In the genomic region with DNA sequence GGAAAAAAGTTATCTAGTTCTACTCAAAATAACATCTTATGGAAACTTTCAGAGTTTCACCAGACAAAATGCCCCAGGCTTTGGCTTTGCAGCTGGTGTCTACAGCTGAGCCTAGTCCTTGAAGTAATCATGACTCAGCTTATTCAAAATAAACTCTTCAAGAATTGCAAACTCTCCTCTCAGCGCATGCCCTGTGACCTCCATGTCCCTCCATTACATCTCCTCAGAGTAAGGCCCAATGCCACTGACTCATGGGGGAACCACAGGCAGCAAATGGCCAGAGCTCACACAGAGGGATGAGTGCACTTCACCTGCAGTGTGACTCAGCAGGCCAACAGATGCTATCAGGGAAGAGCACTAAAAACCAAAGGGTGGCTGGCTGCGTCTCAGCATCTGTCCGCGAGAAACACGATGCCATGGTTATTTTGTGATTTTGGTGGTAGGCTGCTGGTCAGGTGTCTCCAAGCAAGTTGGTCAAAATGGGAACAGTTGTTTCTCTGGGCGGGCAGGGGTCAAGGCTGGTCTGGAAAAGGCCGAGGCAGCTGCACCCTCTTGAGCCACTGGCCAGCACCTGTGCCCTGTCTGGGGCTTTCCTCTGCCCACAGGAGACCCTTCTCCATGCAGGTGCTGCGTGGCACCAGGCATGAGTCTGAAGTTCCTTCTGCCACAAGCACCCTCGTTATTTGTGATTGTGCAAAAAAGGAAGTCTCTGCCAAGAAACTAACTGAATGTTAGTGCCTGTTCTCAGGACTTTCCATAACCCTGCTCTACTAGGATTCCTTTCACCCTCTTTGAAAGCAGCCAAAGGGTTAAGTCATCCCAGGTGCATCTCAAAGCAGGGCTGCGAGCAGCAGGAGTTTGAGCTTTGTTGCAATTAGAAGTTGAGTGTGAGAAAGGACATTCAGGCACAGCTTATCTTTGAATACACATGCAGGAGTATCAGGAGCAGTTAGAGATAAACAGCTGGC, we compare ENCODE assay signal across 7 cellular contexts.
DNase-seq lines count a peak whose midpoint lies in the region; ATAC-seq and TF ChIP-seq lines count a peak whose summit lies in the region.
"Not testable (repeated sequence)": the region's sequence is repeated elsewhere in the genome, so short reads cannot be mapped to it uniquely, and the experiment has no call there.

No MANE protein-coding gene starts in this region.

- not testable (repeated sequence) for H3K9me3 Mint-ChIP-seq in activated T-cell treated with anti-CD3 and anti-CD28 coated beads, Interleukin-2, amount 50 U/mL, for 4 hours

- not testable (repeated sequence) for H3K4ac ChIP-seq in trophoblast cell (ENCODE audit: low read depth, low read length)

- H2AK5ac ChIP-seq in trophoblast cell (ENCODE audit: low read length): not testable (repeated sequence)

- not testable (repeated sequence) for H3K27me3 Mint-ChIP-seq in activated T-cell treated with anti-CD3 and anti-CD28 coated beads, Interleukin-2, amount 50 U/mL, for 4 hours (ENCODE audit: low read depth)

- not testable (repeated sequence) for H4K20me1 ChIP-seq in mammary epithelial cell (ENCODE audit: insufficient read depth, low read length)

- 87% methylated on average over 5 of the region's 10 CpGs for WGBS in mammary epithelial cell (ENCODE audit: low coverage, missing lambda C conversion rate)
- no CpG with 5 or more reads among the region's 10 CpGs for WGBS in trophoblast cell (ENCODE audit: extremely low coverage, insufficient coverage, insufficient read length)

- not testable (repeated sequence) for BruUV-seq in mammary epithelial cell (replicated peaks; lab: Mats Ljungman, UMichigan)

- CTCF ChIA-PET in mammary epithelial cell (lab: Charles Lee; ENCODE audit: low non-redundant PET): not testable (repeated sequence)

- H3K27me3 ChIP-seq in HUES48 (ENCODE audit: control insufficient read depth, insufficient read depth, low read length); mammary epithelial cell (ENCODE audit: insufficient read depth, low read length); trophoblast cell (ENCODE audit: insufficient read depth, low read length): not testable (repeated sequence)

- intact Hi-C loops in mammary epithelial cell (cut with micrococcal nuclease): not testable (repeated sequence)

- H4K12ac ChIP-seq in trophoblast cell (ENCODE audit: low read depth, low read length): not testable (repeated sequence)

- not testable (repeated sequence) for H3K79me2 ChIP-seq in mammary epithelial cell (ENCODE audit: insufficient read depth, low read length); trophoblast cell (ENCODE audit: control insufficient read depth, insufficient read depth, low read length, poor library complexity)

- not testable (repeated sequence) for H2BK120ac ChIP-seq in trophoblast cell (ENCODE audit: insufficient read depth, low read length, poor library complexity)

- not testable (repeated sequence) for H3K18ac ChIP-seq in trophoblast cell (ENCODE audit: low read length)

- in situ Hi-C loops in mammary epithelial cell (cut with MboI; ENCODE audit: low sequenced_read_pairs in 2 of 2): not testable (repeated sequence)

- not testable (repeated sequence) for H3K4me3 ChIP-seq in HUES48 (ENCODE audit: low read depth, low read length); mammary epithelial cell (replicated peaks in 1 of 3; ENCODE audit: insufficient read depth in 1 of 3, low read depth in 2 of 3, low read length in 3 of 3); foreskin fibroblast (ENCODE audit: low read depth in 1 of 2, low read length in 2 of 2); trophoblast cell (ENCODE audit: low read depth, low read length)

- H3K4me2 ChIP-seq in mammary epithelial cell (ENCODE audit: insufficient read depth, low read depth, low read length); trophoblast cell (ENCODE audit: low read length): not testable (repeated sequence)

- TF ChIP-seq CTCF in mammary epithelial cell (conservative IDR thresholded peaks at IDR 0.05 in 1 of 2, IDR thresholded peaks at IDR 0.05 in 1 of 2; ENCODE audit: extremely low read depth in 1 of 2, insufficient read depth in 1 of 2, low read depth in 1 of 2, low read length in 2 of 2); foreskin fibroblast (IDR thresholded peaks at IDR 0.05; ENCODE audit: low read depth, low read length): not testable (repeated sequence)

- not testable (repeated sequence) for H3K9me3 ChIP-seq in HUES48 (ENCODE audit: control insufficient read depth, insufficient read depth, low read length); mammary epithelial cell (replicated peaks; ENCODE audit: insufficient read depth, low read length); trophoblast cell (ENCODE audit: insufficient read depth, low read depth, low read length)

- H3K4me3 Mint-ChIP-seq in activated T-cell treated with anti-CD3 and anti-CD28 coated beads, Interleukin-2, amount 50 U/mL, for 4 hours: not testable (repeated sequence)

- dilution Hi-C loops in mammary epithelial cell (cut with HindIII; ENCODE audit: low sequenced_read_pairs): not testable (repeated sequence)

- H3K36me3 Mint-ChIP-seq in activated T-cell treated with anti-CD3 and anti-CD28 coated beads, Interleukin-2, amount 50 U/mL, for 4 hours (ENCODE audit: insufficient read depth): not testable (repeated sequence)

- H3K14ac ChIP-seq in trophoblast cell (ENCODE audit: low read length): not testable (repeated sequence)

- H3K36me3 ChIP-seq in HUES48 (ENCODE audit: control insufficient read depth, insufficient read depth, low read length); mammary epithelial cell (ENCODE audit: insufficient read depth, low read length); trophoblast cell (ENCODE audit: control insufficient read depth in 1 of 2, insufficient read depth in 2 of 2, low read length in 2 of 2): not testable (repeated sequence)

- peak; percentile 13 for DNase-seq in ELF-1 (ENCODE audit: low read depth, low spot score)
- DNase-seq in RPMI7951 (ENCODE audit: low read depth): peak; percentile 96
- not testable (repeated sequence) for DNase-seq in activated T-cell treated with anti-CD3 and anti-CD28 coated beads, Interleukin-2, amount 50 U/mL, for 4 hours
- DNase-seq in mammary epithelial cell: peak; percentile 87
- DNase-seq in foreskin fibroblast: peak; percentile 83 to 93
- peak; percentile 52 to 62 for DNase-seq in trophoblast cell

- not testable (repeated sequence) for H4K8ac ChIP-seq in trophoblast cell (ENCODE audit: low read depth, low read length)

- H3K23ac ChIP-seq in trophoblast cell (ENCODE audit: low read length): not testable (repeated sequence)

- not testable (repeated sequence) for H2BK12ac ChIP-seq in trophoblast cell (ENCODE audit: low read length)

- H3K4me1 ChIP-seq in HUES48 (ENCODE audit: control insufficient read depth, insufficient read depth, low read length); mammary epithelial cell (ENCODE audit: insufficient read depth, low read length); trophoblast cell (ENCODE audit: control insufficient read depth in 1 of 2, insufficient read depth in 2 of 2, low read length in 2 of 2): not testable (repeated sequence)

- ATAC-seq in activated T-cell treated with anti-CD3 and anti-CD28 coated beads, Interleukin-2, amount 50 U/mL, for 4 hours: peak; percentile 29 to 44

- peaks cover 12% of the 10 kb centered on the region for H3K4me1 Mint-ChIP-seq in activated T-cell treated with anti-CD3 and anti-CD28 coated beads, Interleukin-2, amount 50 U/mL, for 4 hours (ENCODE audit: low read depth)

- peak overlapping the region; percentile 73 for H3K27ac ChIP-seq in HUES48 (ENCODE audit: low read depth, low read length)
- not testable (repeated sequence) for H3K27ac ChIP-seq in mammary epithelial cell (ENCODE audit: insufficient read depth, low read depth, low read length); trophoblast cell (ENCODE audit: low read depth, low read length)

- not testable (repeated sequence) for H4K91ac ChIP-seq in trophoblast cell (ENCODE audit: low read depth, low read length)

- H2AFZ ChIP-seq in mammary epithelial cell (ENCODE audit: low read depth, low read length); trophoblast cell (ENCODE audit: insufficient read depth, low read length, poor library complexity): not testable (repeated sequence)

- H2BK5ac ChIP-seq in trophoblast cell (ENCODE audit: low read depth, low read length, poor library complexity): not testable (repeated sequence)

- not testable (repeated sequence) for H3K9ac ChIP-seq in HUES48 (ENCODE audit: low read depth, low read length); mammary epithelial cell (ENCODE audit: insufficient read depth, low read length); trophoblast cell (ENCODE audit: low read length)

- not testable (repeated sequence) for H3K79me1 ChIP-seq in trophoblast cell (ENCODE audit: low read length)
